Comparison of ENCODE assay signal across 1 cellular context in genomic region chr1:71829346-71829745, GRCh38.
TF ChIP-seq lines count a peak whose summit lies in the region.

No MANE protein-coding gene starts in this region.

TF ChIP-seq in WTC11, 78 proteins besides CTCF, POLR2A, EP300 and RAD21:
- no peak for TF ChIP-seq NFYB (CRISPR knock-in tag; conservative IDR thresholded peaks at IDR 0.05; ENCODE audit: low read depth)
- TF ChIP-seq E2F4 (CRISPR knock-in tag; IDR thresholded peaks at IDR 0.05; ENCODE audit: borderline replicate concordance, low read depth) = no peak
- TF ChIP-seq MYBL2 (CRISPR knock-in tag; IDR thresholded peaks at IDR 0.05) = no peak
- no peak for TF ChIP-seq ZNF512 (CRISPR knock-in tag; IDR thresholded peaks at IDR 0.05; ENCODE audit: borderline replicate concordance)
- TF ChIP-seq OVOL2 (CRISPR knock-in tag; IDR thresholded peaks at IDR 0.05; ENCODE audit: borderline replicate concordance) = no peak
- TF ChIP-seq ZNF671 (CRISPR knock-in tag; IDR thresholded peaks at IDR 0.05) = no peak
- TF ChIP-seq ATF1 (CRISPR knock-in tag; IDR thresholded peaks at IDR 0.05) = no peak
- no peak for TF ChIP-seq HMGXB4 (CRISPR knock-in tag; IDR thresholded peaks at IDR 0.05)
TF ChIP-seq in WTC11: peak in this region for 0.
